Comparison of ENCODE assay signal across 8 cellular contexts in genomic region chr19:6736169-6736916, GRCh38. TPM values are rescaled to one million over a fixed set of nuclear protein-coding genes. Genes with fewer than 3 reads are reported as not detected.
DNase-seq lines count a peak whose midpoint lies in the region; ATAC-seq and TF ChIP-seq lines count a peak whose summit lies in the region.

No MANE protein-coding gene starts in this region.

- H3K27ac ChIP-seq in dorsolateral prefrontal cortex (peak overlapping the region; percentile 76 to 100 (median 99)), liver (ENCODE audit: low read depth in 1 of 2, low read length in 2 of 2) (peak overlapping the region; percentile 94 to 96)

- H3K9me3 ChIP-seq in liver (ENCODE audit: control insufficient read depth in 4 of 4, low read length in 3 of 4) = no peaks in the 10 kb centered on the region

- intact Hi-C loops in dorsolateral prefrontal cortex (cut with DNase I) = loop anchor here (2.0 to 5.0 kb wide), 5 partner anchors 204 to 1096 kb away; partner anchors contain the start of genes EVI5L (in 1 of the 2), PSPN (in 1 of the 2) and TNFSF9 (in 1 of the 2)

- peak; percentile 79 to 89 for TF ChIP-seq RAD21 in liver (IDR thresholded peaks at IDR 0.05)

- H3K9ac ChIP-seq in liver (ENCODE audit: low read depth in 1 of 2, low read length in 2 of 2) = peak overlapping the region; percentile 79 to 85

- H3K4me1 ChIP-seq in liver (ENCODE audit: control insufficient read depth in 4 of 4, insufficient read depth in 4 of 4, low read length in 3 of 4) = peaks cover 10 to 48% (median 37%) of the 10 kb centered on the region in 4 donors

- DNase-seq in NCI-H82 (lab: John Stamatoyannopoulos, UW) (peak; percentile 72), NCI-H82 treated with DMSO at 0.1 percent for 48 hours (lab: John Stamatoyannopoulos, UW; ENCODE audit: unreplicated experiment) (no peak), NCI-H345 (lab: John Stamatoyannopoulos, UW) (peak; percentile 59), dorsolateral prefrontal cortex (peak; percentile 34 to 79 (median 61))
- DNase-seq in activated CD4-positive, alpha-beta T cell treated with anti-CD3 and anti-CD28 coated beads, Interleukin-2, amount 50 U/mL, for 1 hour = peak; percentile 50
- DNase-seq in stimulated activated CD4-positive, alpha-beta T cell treated with anti-CD3 and anti-CD28 coated beads, Interleukin-4, amount 100 ng/mL, for 1 hour = peak; percentile 63

- TF ChIP-seq CTCF in dorsolateral prefrontal cortex (IDR thresholded peaks at IDR 0.05 in 54 of 56, conservative IDR thresholded peaks at IDR 0.05 in 2 of 56; ENCODE audit: low read depth in 1 of 56, partially characterized antibody in 56 of 56) (peak in 55 of 56 donors; percentile 16 to 64 (median 50)), liver (IDR thresholded peaks at IDR 0.05; ENCODE audit: low read depth, low read length, missing input control) (peak; percentile 58)

- H3K27me3 ChIP-seq in dorsolateral prefrontal cortex (peaks cover 0 to 14% (median 0%) of the 10 kb centered on the region in 45 donors), liver (ENCODE audit: control insufficient read depth in 4 of 4, insufficient read depth in 4 of 4, low read length in 3 of 4) (no peaks in the 10 kb centered on the region)

- H3K36me3 ChIP-seq in liver (ENCODE audit: control insufficient read depth in 4 of 4, insufficient read depth in 3 of 4, low read depth in 1 of 4, low read length in 3 of 4) = peaks cover 2 to 11% (median 3%) of the 10 kb centered on the region in 4 donors

- H3K4me3 ChIP-seq in dorsolateral prefrontal cortex (peak overlapping the region; percentile 42 to 98 (median 88)), liver (ENCODE audit: low read depth in 1 of 3, low read length in 3 of 3) (peak overlapping the region; percentile 79 to 92 (median 87))

- 23% methylated on average over 25 of the region's 25 CpGs for WGBS in liver

- no peak for ATAC-seq in GM18519 (IDR thresholded peaks at IDR 0.05; ENCODE audit: low FRiP score, unreplicated experiment)

TF ChIP-seq in liver, 16 proteins besides CTCF, POLR2A, EP300 and RAD21:
- peak; percentile 15 for TF ChIP-seq YY1 (IDR thresholded peaks at IDR 0.05)
- TF ChIP-seq RXRA (IDR thresholded peaks at IDR 0.05) = peak; percentile 7 to 18
- peak; percentile 21 for TF ChIP-seq TAF1 (conservative IDR thresholded peaks at IDR 0.05)
- no peak for TF ChIP-seq REST (IDR thresholded peaks at IDR 0.05)
TF ChIP-seq in liver: peak in this region for 3.

RNA-seq across cellular contexts. Expression of gene GPR108, which starts 1.0 kb away (rescaled TPM):
- total RNA-seq in dorsolateral prefrontal cortex = 10 to 100 TPM; 21.4 to 74.1 (median 47.4) TPM
- 10 to 100 TPM; 17.2 to 28.9 TPM for total RNA-seq in liver
- polyA plus RNA-seq in liver = 10 to 100 TPM; 32.0 to 34.2 TPM

RNA-seq across cellular contexts. Expression of gene TRIP10, which starts 3.1 kb away (rescaled TPM):
- total RNA-seq in dorsolateral prefrontal cortex = 10 to 100 TPM in 97 of 120 experiments, 1 to 10 TPM in 23; 4.5 to 54.0 (median 14.5) TPM
- 1 to 10 TPM; 6.1 to 9.9 TPM for total RNA-seq in liver
- 1 to 10 TPM; 3.4 to 8.7 TPM for polyA plus RNA-seq in liver

RNA-seq across cellular contexts. Expression of gene C3, which starts 15.9 kb away (rescaled TPM):
- 100 to 1,000 TPM in 92 of 120 experiments, 10 to 100 TPM in 28; 34.1 to 573 (median 145) TPM for total RNA-seq in dorsolateral prefrontal cortex
- 1,000 to 10,000 TPM; 4,543 to 9,349 TPM for total RNA-seq in liver
- 1,000 to 10,000 TPM; 7,734 to 8,295 TPM for polyA plus RNA-seq in liver

RNA-seq across cellular contexts. Expression of gene SH2D3A, which starts 30.9 kb away (rescaled TPM):
- total RNA-seq in dorsolateral prefrontal cortex (1 to 10 TPM in 1 of 120 experiments, under 1 TPM in 6, not detected in 113; 0.18 to 1.4 (median 0.38) TPM), liver (1 to 10 TPM in 1 of 2 donors, under 1 TPM in 1; 0.23 to 1.0 TPM)
- polyA plus RNA-seq in liver = 1 to 10 TPM in 1 of 2 donors, under 1 TPM in 1; 0.54 to 1.0 TPM

RNA-seq across cellular contexts. Expression of gene VAV1, which starts 36.2 kb away (rescaled TPM):
- total RNA-seq in dorsolateral prefrontal cortex (10 to 100 TPM in 7 of 120 experiments, 1 to 10 TPM in 113; 1.7 to 13.0 (median 5.0) TPM), liver (10 to 100 TPM in 1 of 2 donors, 1 to 10 TPM in 1; 6.3 to 13.3 TPM)
- 1 to 10 TPM in 1 of 2 donors, under 1 TPM in 1; 0.60 to 2.0 TPM for polyA plus RNA-seq in liver

Comparison
In these comparisons a context has a peak if more than half of its experiments do, and no peak if none do; other contexts are left out.
1. RNA of gene C3, which starts 15.9 kb away (total RNA-seq): 4,543 to 9,349 TPM in liver; 34.1 to 573 TPM in dorsolateral prefrontal cortex; every median in the first group is over 4 times any median in the second.